21 cellular contexts compared by ENCODE assay signal in genomic region chr13:26837997-26838396, GRCh38.
DNase-seq lines count a peak whose midpoint lies in the region; ATAC-seq, FAIRE-seq and TF ChIP-seq lines count a peak whose summit lies in the region.
"Had no signal": no experiment of that assay in that cellular context is flagged by ENCODE, and none has a peak within 500 bp of the region (broad histone marks: within the 10 kb centered on the region; RNA-seq: fewer than 3 reads in every experiment).

No MANE protein-coding gene starts in this region.

- FAIRE-seq in small intestine (lab: Jason Lieb, UNC) = no peak
- FAIRE-seq: A549, GM12892, GM18507, H54 had no signal

- H3K9me3 ChIP-seq in heart left ventricle (no peaks in the 10 kb centered on the region), small intestine (ENCODE audit: control insufficient read depth, low read depth) (no peaks in the 10 kb centered on the region)
- H3K9me3 ChIP-seq: A549, Caco-2 had no signal

- H3K4me3 ChIP-seq in heart left ventricle = no peak overlapping the region
- no peak overlapping the region for H3K4me3 ChIP-seq in small intestine (ENCODE audit: low read depth in 1 of 2, low read length in 2 of 2)
- H3K4me3 ChIP-seq: A549 had no signal

- TF ChIP-seq POLR2A in heart left ventricle (IDR thresholded peaks at IDR 0.05) = no peak

- TF ChIP-seq CTCF in heart left ventricle (IDR thresholded peaks at IDR 0.05) = no peak

- DNase-seq in Right ventricle myocardium inferior (ENCODE audit: missing footprints) = no peak
- no peak for DNase-seq in cardiac septum (ENCODE audit: low spot score)
- DNase-seq in SW480 (ENCODE audit: low spot score) = peak; percentile 8
- DNase-seq in heart left ventricle = peak in 2 of 5 donors; percentile 17 to 46
- no peak for DNase-seq in small intestine
- DNase-seq in T-helper 1 cell = no peak
- DNase-seq: Caco-2; CD4-positive, alpha-beta T cell; DMS79; HFFc6; IMR-90; NCI-H1417 treated with DMSO at 0.1 percent for 48 hours; NCI-H1930; NCI-H345; NCI-H526 had no signal

- H3K27ac ChIP-seq in heart left ventricle = no peak overlapping the region
- no peak overlapping the region for H3K27ac ChIP-seq in small intestine (ENCODE audit: low read depth in 1 of 2, low read length in 1 of 2)
- H3K27ac ChIP-seq: A549 had no signal

- ATAC-seq in Right ventricle myocardium inferior (peak; percentile 60), heart left ventricle (peak in 3 of 4 donors; percentile 80 to 82 (median 82)), GM19023 (IDR thresholded peaks at IDR 0.05; ENCODE audit: unreplicated experiment) (no peak)
- ATAC-seq: A549, SK-N-SH treated with all-trans-retinoic acid at 6 μM for 48 hours had no signal

- 48 to 62% (median 57%) methylated on average over 3 to 6 of the region's 6 CpGs for WGBS in heart left ventricle, 4 donors
- 55 to 68% (median 59%) methylated on average over 6 of the region's 6 CpGs for WGBS in small intestine, 3 donors

- H3K27me3 ChIP-seq in heart left ventricle = peaks cover 0 to 4% (median 0%) of the 10 kb centered on the region in 9 donors
- peaks cover 0 to 10% of the 10 kb centered on the region in 2 donors for H3K27me3 ChIP-seq in small intestine (ENCODE audit: control insufficient read depth in 2 of 2, insufficient read depth in 2 of 2, low read length in 2 of 2)

- H3K4me1 ChIP-seq in heart left ventricle = peaks cover 0 to 10% (median 0%) of the 10 kb centered on the region in 12 donors
- no peaks in the 10 kb centered on the region for H3K4me1 ChIP-seq in small intestine (ENCODE audit: control insufficient read depth in 2 of 2, insufficient read depth in 1 of 2, low read depth in 1 of 2, low read length in 1 of 2)
- H3K4me1 ChIP-seq: A549, Caco-2 had no signal

- H3K36me3 ChIP-seq in heart left ventricle (no peaks in the 10 kb centered on the region), small intestine (ENCODE audit: control insufficient read depth in 2 of 2, insufficient read depth in 2 of 2, low read length in 2 of 2) (no peaks in the 10 kb centered on the region)

- intact Hi-C loops in Right ventricle myocardium inferior (cut with DNase I) = no loop called here
- intact Hi-C loops in cardiac septum (cut with DNase I) = no loop called here
- intact Hi-C loops in heart left ventricle (cut with DNase I) = no loop called here
